8 cellular contexts compared by ENCODE assay signal in genomic region chr3:192727032-192727847, GRCh38. TPM values are rescaled to one million over a fixed set of nuclear protein-coding genes. Genes with fewer than 3 reads are reported as not detected.
A peak's percentile ranks its signal among the peaks of the same experiment; 100 is the strongest.
DNase-seq lines count a peak whose midpoint lies in the region; ATAC-seq and TF ChIP-seq lines count a peak whose summit lies in the region.

Gene FGF12, minus strand, starts transcription at chr3:192727541.

- no peaks in the 10 kb centered on the region for H3K9me3 Mint-ChIP-seq in Caco-2 (ENCODE audit: unreplicated experiment)

- TF ChIP-seq POLR2A in gastroesophageal sphincter (IDR thresholded peaks at IDR 0.05): no peak

- H3K27ac Mint-ChIP-seq in Caco-2 (ENCODE audit: unreplicated experiment): no peak within 1 kb of the TSS

- no peak within 1 kb of the TSS for H3K4me3 Mint-ChIP-seq in Caco-2 (ENCODE audit: unreplicated experiment)

- no peaks in the 10 kb centered on the region for H3K4me1 ChIP-seq in Caco-2
- peaks cover 0 to 15% (median 5%) of the 10 kb centered on the region in 3 donors for H3K4me1 ChIP-seq in gastroesophageal sphincter
- H3K4me1 ChIP-seq in neuron (ENCODE audit: insufficient read depth, low read length): peaks cover 10% of the 10 kb centered on the region

- H3K4me3 ChIP-seq in Caco-2 (ENCODE audit: low read depth, low read length) (no peak within 1 kb of the TSS), gastroesophageal sphincter (peak within 1 kb of the TSS in 1 of 2 donors; percentile 41), neuron (ENCODE audit: low read length) (peak within 1 kb of the TSS; percentile 45)

- no peaks in the 10 kb centered on the region for H3K27me3 ChIP-seq in Caco-2 (replicated peaks; ENCODE audit: control insufficient read depth, insufficient read depth, low read length)
- H3K27me3 ChIP-seq in gastroesophageal sphincter: no peaks in the 10 kb centered on the region
- H3K27me3 ChIP-seq in neuron (ENCODE audit: insufficient read depth, low read length): peaks cover 8% of the 10 kb centered on the region

- POLR2A ChIA-PET in Caco-2 (lab: Charles Lee): interaction anchor here (0.6 kb wide), 1 partner anchor 1042 kb away, joined by 5 read pairs; no protein-coding TSS in a partner anchor

- H3K27me3 Mint-ChIP-seq in Caco-2 (ENCODE audit: insufficient read depth, unreplicated experiment): peaks cover 19% of the 10 kb centered on the region

- DNase-seq in Caco-2 (peak; percentile 80 to 84), NCI-H1048 (lab: John Stamatoyannopoulos, UW) (peak; percentile 67), SW480 (ENCODE audit: low spot score) (peak; percentile 82), cortex of kidney (lab: John Stamatoyannopoulos, UW) (no peak)

- H3K36me3 ChIP-seq in Caco-2 (ENCODE audit: control insufficient read depth, insufficient read depth, low read length) (no peaks in the 10 kb centered on the region), gastroesophageal sphincter (no peaks in the 10 kb centered on the region), neuron (ENCODE audit: insufficient read depth, low read length) (no peaks in the 10 kb centered on the region)

- CTCF ChIA-PET in Caco-2 (lab: Charles Lee): no interaction called here

- no peak for TF ChIP-seq CTCF in Caco-2 (IDR thresholded peaks at IDR 0.05; ENCODE audit: insufficient read depth in 1 of 2, low read depth in 1 of 2, low read length in 1 of 2, severe bottlenecking in 1 of 2, unreplicated experiment in 1 of 2)
- no peak for TF ChIP-seq CTCF in gastroesophageal sphincter (IDR thresholded peaks at IDR 0.05)

- H3K36me3 Mint-ChIP-seq in Caco-2 (ENCODE audit: insufficient read depth, unreplicated experiment): no peaks in the 10 kb centered on the region

- ATAC-seq in gastroesophageal sphincter (peak; percentile 62), GM18870 (IDR thresholded peaks at IDR 0.05; ENCODE audit: unreplicated experiment) (no peak), HG02678 (IDR thresholded peaks at IDR 0.05; ENCODE audit: unreplicated experiment) (no peak)

- BruUV-seq in Caco-2 (replicated peaks; lab: Mats Ljungman, UMichigan): no TSS peak

- TF ChIP-seq EP300 in gastroesophageal sphincter (IDR thresholded peaks at IDR 0.05): no peak

- H3K4me1 Mint-ChIP-seq in Caco-2 (ENCODE audit: low read depth, unreplicated experiment): no peaks in the 10 kb centered on the region

- H2AFZ ChIP-seq in neuron (ENCODE audit: low read depth, low read length): peak within 1 kb of the TSS; percentile 62

- H3K27ac ChIP-seq in gastroesophageal sphincter: no peak within 1 kb of the TSS

- H3K9me3 ChIP-seq in Caco-2: no peaks in the 10 kb centered on the region
- no peaks in the 10 kb centered on the region for H3K9me3 ChIP-seq in gastroesophageal sphincter
- no peaks in the 10 kb centered on the region for H3K9me3 ChIP-seq in neuron (ENCODE audit: low read length)

- intact Hi-C loops in Caco-2 (cut with micrococcal nuclease; ENCODE audit: unreplicated experiment): no loop called here

- 0 to 2% methylated on average over 3 to 15 of the region's 36 CpGs for WGBS in gastroesophageal sphincter (ENCODE audit: low coverage in 1 of 2), 2 donors

RNA-seq across cellular contexts. Expression of gene FGF12, which starts in this region (rescaled TPM):
- total RNA-seq in Caco-2 (2022): 0.41 TPM in 1 of 2 replicates, not detected in the other
- 10 to 100 TPM in 3 of 4 donors, under 1 TPM in 1; 0.94 to 15.9 (median 15.1) TPM for total RNA-seq in gastroesophageal sphincter

Comparison
In these comparisons a context has a peak if more than half of its experiments do, and no peak if none do; other contexts are left out.
1. Peak in DNase-seq in Caco-2; RNA of the gene not detected or under 1 TPM.